In genomic region chr6:134822920-134823430, GRCh38 we compare ENCODE assay signal across 1 cellular context.
TF ChIP-seq lines count a peak whose summit lies in the region.

No MANE protein-coding gene starts in this region.

TF ChIP-seq in K562, 482 proteins besides CTCF, POLR2A, EP300 and RAD21 (continued from another document and continues in another):
- TF ChIP-seq ZNF764 (CRISPR knock-in tag; IDR thresholded peaks at IDR 0.05; ENCODE audit: low read depth) = no peak
- TF ChIP-seq, protein P1, sequence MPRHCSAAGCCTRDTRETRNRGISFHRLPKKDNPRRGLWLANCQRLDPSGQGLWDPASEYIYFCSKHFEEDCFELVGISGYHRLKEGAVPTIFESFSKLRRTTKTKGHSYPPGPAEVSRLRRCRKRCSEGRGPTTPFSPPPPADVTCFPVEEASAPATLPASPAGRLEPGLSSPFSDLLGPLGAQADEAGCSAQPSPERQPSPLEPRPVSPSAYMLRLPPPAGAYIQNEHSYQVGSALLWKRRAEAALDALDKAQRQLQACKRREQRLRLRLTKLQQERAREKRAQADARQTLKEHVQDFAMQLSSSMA (CRISPR knock-in tag; IDR thresholded peaks at IDR 0.05) = no peak
- no peak for TF ChIP-seq HNRNPLL (IDR thresholded peaks at IDR 0.05; ENCODE audit: low read depth, low read length, poor library complexity, severe bottlenecking)
- TF ChIP-seq, protein P2, sequence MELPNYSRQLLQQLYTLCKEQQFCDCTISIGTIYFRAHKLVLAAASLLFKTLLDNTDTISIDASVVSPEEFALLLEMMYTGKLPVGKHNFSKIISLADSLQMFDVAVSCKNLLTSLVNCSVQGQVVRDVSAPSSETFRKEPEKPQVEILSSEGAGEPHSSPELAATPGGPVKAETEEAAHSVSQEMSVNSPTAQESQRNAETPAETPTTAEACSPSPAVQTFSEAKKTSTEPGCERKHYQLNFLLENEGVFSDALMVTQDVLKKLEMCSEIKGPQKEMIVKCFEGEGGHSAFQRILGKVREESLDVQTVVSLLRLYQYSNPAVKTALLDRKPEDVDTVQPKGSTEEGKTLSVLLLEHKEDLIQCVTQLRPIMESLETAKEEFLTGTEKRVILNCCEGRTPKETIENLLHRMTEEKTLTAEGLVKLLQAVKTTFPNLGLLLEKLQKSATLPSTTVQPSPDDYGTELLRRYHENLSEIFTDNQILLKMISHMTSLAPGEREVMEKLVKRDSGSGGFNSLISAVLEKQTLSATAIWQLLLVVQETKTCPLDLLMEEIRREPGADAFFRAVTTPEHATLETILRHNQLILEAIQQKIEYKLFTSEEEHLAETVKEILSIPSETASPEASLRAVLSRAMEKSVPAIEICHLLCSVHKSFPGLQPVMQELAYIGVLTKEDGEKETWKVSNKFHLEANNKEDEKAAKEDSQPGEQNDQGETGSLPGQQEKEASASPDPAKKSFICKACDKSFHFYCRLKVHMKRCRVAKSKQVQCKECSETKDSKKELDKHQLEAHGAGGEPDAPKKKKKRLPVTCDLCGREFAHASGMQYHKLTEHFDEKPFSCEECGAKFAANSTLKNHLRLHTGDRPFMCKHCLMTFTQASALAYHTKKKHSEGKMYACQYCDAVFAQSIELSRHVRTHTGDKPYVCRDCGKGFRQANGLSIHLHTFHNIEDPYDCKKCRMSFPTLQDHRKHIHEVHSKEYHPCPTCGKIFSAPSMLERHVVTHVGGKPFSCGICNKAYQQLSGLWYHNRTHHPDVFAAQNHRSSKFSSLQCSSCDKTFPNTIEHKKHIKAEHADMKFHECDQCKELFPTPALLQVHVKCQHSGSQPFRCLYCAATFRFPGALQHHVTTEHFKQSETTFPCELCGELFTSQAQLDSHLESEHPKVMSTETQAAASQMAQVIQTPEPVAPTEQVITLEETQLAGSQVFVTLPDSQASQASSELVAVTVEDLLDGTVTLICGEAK (IDR thresholded peaks at IDR 0.05) = no peak
- TF ChIP-seq, protein P2 (CRISPR knock-in tag; IDR thresholded peaks at IDR 0.05) = no peak
- TF ChIP-seq HDAC1 (IDR thresholded peaks at IDR 0.05) = no peak
- TF ChIP-seq TCF15 (CRISPR knock-in tag; IDR thresholded peaks at IDR 0.05) = no peak
- peak; percentile 34; the same call in 1 of the 2 replicates for TF ChIP-seq VEZF1 (CRISPR knock-in tag; IDR thresholded peaks at IDR 0.05)
- TF ChIP-seq FOS (IDR thresholded peaks at IDR 0.05; ENCODE audit: extremely low read depth, insufficient read length) = no peak
- TF ChIP-seq ATF1 (CRISPR knock-in tag; IDR thresholded peaks at IDR 0.05) = no peak
- no peak for TF ChIP-seq ATF1 (tag; IDR thresholded peaks at IDR 0.05)
- TF ChIP-seq GABPA (tag; conservative IDR thresholded peaks at IDR 0.05; ENCODE audit: low read depth) = no peak
- TF ChIP-seq ZKSCAN1 (IDR thresholded peaks at IDR 0.05; ENCODE audit: low read depth, low read length) = no peak
- peak; percentile 72; the same call in 1 of the 2 replicates for TF ChIP-seq ARID3A (IDR thresholded peaks at IDR 0.05; ENCODE audit: borderline replicate concordance, low read depth, low read length)
- no peak for TF ChIP-seq ZBTB7A (IDR thresholded peaks at IDR 0.05; ENCODE audit: borderline replicate concordance, control insufficient read depth, low read depth, low read length)
- no peak for TF ChIP-seq PTBP1 (IDR thresholded peaks at IDR 0.05; ENCODE audit: low read depth, low read length)
- TF ChIP-seq SREBF2 (CRISPR knock-in tag; IDR thresholded peaks at IDR 0.05) = no peak
- TF ChIP-seq ZNF133 (CRISPR knock-in tag; IDR thresholded peaks at IDR 0.05) = no peak
- TF ChIP-seq, protein P3, sequence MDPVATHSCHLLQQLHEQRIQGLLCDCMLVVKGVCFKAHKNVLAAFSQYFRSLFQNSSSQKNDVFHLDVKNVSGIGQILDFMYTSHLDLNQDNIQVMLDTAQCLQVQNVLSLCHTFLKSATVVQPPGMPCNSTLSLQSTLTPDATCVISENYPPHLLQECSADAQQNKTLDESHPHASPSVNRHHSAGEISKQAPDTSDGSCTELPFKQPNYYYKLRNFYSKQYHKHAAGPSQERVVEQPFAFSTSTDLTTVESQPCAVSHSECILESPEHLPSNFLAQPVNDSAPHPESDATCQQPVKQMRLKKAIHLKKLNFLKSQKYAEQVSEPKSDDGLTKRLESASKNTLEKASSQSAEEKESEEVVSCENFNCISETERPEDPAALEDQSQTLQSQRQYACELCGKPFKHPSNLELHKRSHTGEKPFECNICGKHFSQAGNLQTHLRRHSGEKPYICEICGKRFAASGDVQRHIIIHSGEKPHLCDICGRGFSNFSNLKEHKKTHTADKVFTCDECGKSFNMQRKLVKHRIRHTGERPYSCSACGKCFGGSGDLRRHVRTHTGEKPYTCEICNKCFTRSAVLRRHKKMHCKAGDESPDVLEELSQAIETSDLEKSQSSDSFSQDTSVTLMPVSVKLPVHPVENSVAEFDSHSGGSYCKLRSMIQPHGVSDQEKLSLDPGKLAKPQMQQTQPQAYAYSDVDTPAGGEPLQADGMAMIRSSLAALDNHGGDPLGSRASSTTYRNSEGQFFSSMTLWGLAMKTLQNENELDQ (CRISPR knock-in tag; IDR thresholded peaks at IDR 0.05; ENCODE audit: borderline replicate concordance) = no peak
- no peak for TF ChIP-seq PTRF (tag; IDR thresholded peaks at IDR 0.05)
- TF ChIP-seq SMARCB1 (IDR thresholded peaks at IDR 0.05; ENCODE audit: insufficient read length, low read depth) = no peak
- peak; percentile 47; the same call in 1 of the 2 replicates for TF ChIP-seq JUND (IDR thresholded peaks at IDR 0.05; ENCODE audit: borderline replicate concordance, low read depth, low read length)
- no peak; the same call in 2 of the 3 replicates for TF ChIP-seq JUND (tag; IDR thresholded peaks at IDR 0.05; ENCODE audit: borderline replicate concordance, low read depth, low read length)
- no peak for TF ChIP-seq MTF1 (CRISPR knock-in tag; IDR thresholded peaks at IDR 0.05; ENCODE audit: borderline replicate concordance)
- TF ChIP-seq, protein P4, sequence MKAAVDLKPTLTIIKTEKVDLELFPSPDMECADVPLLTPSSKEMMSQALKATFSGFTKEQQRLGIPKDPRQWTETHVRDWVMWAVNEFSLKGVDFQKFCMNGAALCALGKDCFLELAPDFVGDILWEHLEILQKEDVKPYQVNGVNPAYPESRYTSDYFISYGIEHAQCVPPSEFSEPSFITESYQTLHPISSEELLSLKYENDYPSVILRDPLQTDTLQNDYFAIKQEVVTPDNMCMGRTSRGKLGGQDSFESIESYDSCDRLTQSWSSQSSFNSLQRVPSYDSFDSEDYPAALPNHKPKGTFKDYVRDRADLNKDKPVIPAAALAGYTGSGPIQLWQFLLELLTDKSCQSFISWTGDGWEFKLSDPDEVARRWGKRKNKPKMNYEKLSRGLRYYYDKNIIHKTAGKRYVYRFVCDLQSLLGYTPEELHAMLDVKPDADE (conservative IDR thresholded peaks at IDR 0.05; ENCODE audit: control insufficient read depth, low read depth, low read length) = 0 out of 2 replicates have a peak, but pooled peaks have one; percentile 32
- TF ChIP-seq CHD1 (IDR thresholded peaks at IDR 0.05; ENCODE audit: low read length) = no peak
- TF ChIP-seq PURB (CRISPR knock-in tag; IDR thresholded peaks at IDR 0.05; ENCODE audit: low read depth) = no peak
- no peak for TF ChIP-seq ZNF436 (CRISPR knock-in tag; IDR thresholded peaks at IDR 0.05)
- no peak for TF ChIP-seq JUN (IDR thresholded peaks at IDR 0.05; ENCODE audit: borderline replicate concordance, low read depth, low read length)
- no peak for TF ChIP-seq JUN (CRISPR knock-in tag; IDR thresholded peaks at IDR 0.05; ENCODE audit: borderline replicate concordance)
- TF ChIP-seq MEF2D (tag; conservative IDR thresholded peaks at IDR 0.05; ENCODE audit: low read depth) = no peak
- TF ChIP-seq FOSL1 (tag; conservative IDR thresholded peaks at IDR 0.05) = no peak
- no peak for TF ChIP-seq ZBTB8A (IDR thresholded peaks at IDR 0.05; ENCODE audit: partially characterized antibody)
- TF ChIP-seq L3MBTL2 (IDR thresholded peaks at IDR 0.05) = peak; percentile 30; the same call in 1 of the 2 replicates
- TF ChIP-seq CTBP1 (IDR thresholded peaks at IDR 0.05; ENCODE audit: borderline replicate concordance) = no peak
- TF ChIP-seq ZNF512 (tag; IDR thresholded peaks at IDR 0.05) = no peak
- TF ChIP-seq ZZZ3 (IDR thresholded peaks at IDR 0.05) = no peak
- TF ChIP-seq GABPB1 (CRISPR knock-in tag; IDR thresholded peaks at IDR 0.05) = no peak
- TF ChIP-seq MCM2 (IDR thresholded peaks at IDR 0.05; ENCODE audit: low read depth) = no peak
- TF ChIP-seq ZNF12 (CRISPR knock-in tag; IDR thresholded peaks at IDR 0.05) = no peak
- no peak for TF ChIP-seq SIN3B (IDR thresholded peaks at IDR 0.05; ENCODE audit: low read depth)
- TF ChIP-seq HNRNPH1 (optimal IDR thresholded peaks at IDR 0.05; ENCODE audit: low read depth, low read length) = no peak
- TF ChIP-seq, protein P5, sequence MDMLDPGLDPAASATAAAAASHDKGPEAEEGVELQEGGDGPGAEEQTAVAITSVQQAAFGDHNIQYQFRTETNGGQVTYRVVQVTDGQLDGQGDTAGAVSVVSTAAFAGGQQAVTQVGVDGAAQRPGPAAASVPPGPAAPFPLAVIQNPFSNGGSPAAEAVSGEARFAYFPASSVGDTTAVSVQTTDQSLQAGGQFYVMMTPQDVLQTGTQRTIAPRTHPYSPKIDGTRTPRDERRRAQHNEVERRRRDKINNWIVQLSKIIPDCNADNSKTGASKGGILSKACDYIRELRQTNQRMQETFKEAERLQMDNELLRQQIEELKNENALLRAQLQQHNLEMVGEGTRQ (CRISPR knock-in tag; IDR thresholded peaks at IDR 0.05) = no peak
